9 cellular contexts compared by ENCODE assay signal in genomic region chr13:94674609-94675348, GRCh38. TPM values are rescaled to one million over a fixed set of nuclear protein-coding genes. Genes with fewer than 3 reads are reported as not detected.
DNase-seq lines count a peak whose midpoint lies in the region; ATAC-seq and TF ChIP-seq lines count a peak whose summit lies in the region.
"Had no signal": no experiment of that assay in that cellular context is flagged by ENCODE, and none has a peak within 500 bp of the region (broad histone marks: within the 10 kb centered on the region; RNA-seq: fewer than 3 reads in every experiment).

No MANE protein-coding gene starts in this region.

- H3K27me3 ChIP-seq in CD8-positive, alpha-beta memory T cell (ENCODE audit: insufficient read depth, low read length, poor library complexity, severe bottlenecking): peaks cover 4% of the 10 kb centered on the region
- H3K27me3 ChIP-seq in IMR-90 (ENCODE audit: control insufficient read depth, insufficient read depth, low read length) (peaks cover 16% of the 10 kb centered on the region), adipocyte (replicated peaks; ENCODE audit: control insufficient read depth, insufficient read depth, low read length) (peaks cover 31% of the 10 kb centered on the region)

- peak; percentile 50 for TF ChIP-seq CTCF in IMR-90 (conservative IDR thresholded peaks at IDR 0.05; ENCODE audit: low read depth, low read length)
- TF ChIP-seq CTCF in RWPE1 (conservative IDR thresholded peaks at IDR 0.05; ENCODE audit: low read depth): peak; percentile 66

- no peak overlapping the region for H3K56ac ChIP-seq in IMR-90 (ENCODE audit: extremely low read depth, insufficient read depth, low read length)

- H3K4me2 ChIP-seq in IMR-90 (ENCODE audit: low read depth, low read length): no peak overlapping the region

- no peaks in the 10 kb centered on the region for H3K4me1 Mint-ChIP-seq in CD8-positive, alpha-beta memory T cell

- H2BK20ac ChIP-seq in IMR-90 (ENCODE audit: low read depth, low read length): no peak overlapping the region

- H2AFZ ChIP-seq in IMR-90 (replicated peaks; ENCODE audit: low read length, poor library complexity): no peak overlapping the region

- H2BK15ac ChIP-seq in IMR-90 (ENCODE audit: low read depth, low read length): no peak overlapping the region

- H3K27me3 Mint-ChIP-seq in CD8-positive, alpha-beta memory T cell: peaks cover 11 to 54% of the 10 kb centered on the region in 2 donors

- no peaks in the 10 kb centered on the region for H3K36me3 ChIP-seq in CD8-positive, alpha-beta memory T cell (ENCODE audit: insufficient read depth, low read length)
- H3K36me3 ChIP-seq in IMR-90 (ENCODE audit: control insufficient read depth, insufficient read depth, low read length): no peaks in the 10 kb centered on the region
- no peaks in the 10 kb centered on the region for H3K36me3 ChIP-seq in adipocyte (ENCODE audit: control insufficient read depth, insufficient read depth, low read length, severe bottlenecking)

- peak in 4 of 5 donors; percentile 2 to 48 (median 18) for DNase-seq in CD8-positive, alpha-beta memory T cell
- DNase-seq in GM19240 (ENCODE audit: insufficient read length, low spot score): peak; percentile 41
- DNase-seq in IMR-90: peak; percentile 30
- peak; percentile 48 for DNase-seq in RWPE1 (ENCODE audit: low spot score)
- DNase-seq in adipocyte (ENCODE audit: low read depth): peak; percentile 61
- peak; percentile 39 for DNase-seq in iris pigment epithelial cell (ENCODE audit: low read depth)
- peak in 2 of 3 donors; percentile 8 to 29 for DNase-seq in stimulated activated CD4-positive, alpha-beta T cell treated with anti-CD3 and anti-CD28 coated beads, TNF-alpha, amount 100 ng/mL, for 1 hour (ENCODE audit: low read depth in 3 of 3, low spot score in 1 of 3)
- DNase-seq in cerebellum (ENCODE audit: low spot score): no peak

- ATAC-seq in IMR-90 (ENCODE audit: low read depth): no peak; the same call in 1 of the 2 replicates

- H2BK120ac ChIP-seq in IMR-90 (ENCODE audit: low read depth, low read length): no peak overlapping the region

- no peak overlapping the region for H3K4me3 ChIP-seq in CD8-positive, alpha-beta memory T cell (ENCODE audit: low read length)
- H3K4me3 ChIP-seq in IMR-90 (ENCODE audit: insufficient read depth, low read depth, low read length): no peak overlapping the region
- no peak overlapping the region for H3K4me3 ChIP-seq in adipocyte (ENCODE audit: low read length)

- no peaks in the 10 kb centered on the region for H3K9me3 ChIP-seq in CD8-positive, alpha-beta memory T cell (ENCODE audit: low read length)
- H3K9me3 ChIP-seq in IMR-90 (ENCODE audit: control insufficient read depth, insufficient read depth, low read length) (no peaks in the 10 kb centered on the region; the same call in 1 of the 2 replicates), adipocyte (ENCODE audit: control insufficient read depth, low read length) (no peaks in the 10 kb centered on the region)

- peak; percentile 46 for TF ChIP-seq RAD21 in IMR-90 (IDR thresholded peaks at IDR 0.05; ENCODE audit: low read length)

- TF ChIP-seq POLR2A in IMR-90 (IDR thresholded peaks at IDR 0.05; ENCODE audit: low read depth, low read length): no peak

- H3K4me1 ChIP-seq in CD8-positive, alpha-beta memory T cell (ENCODE audit: insufficient read depth, low read length): no peaks in the 10 kb centered on the region
- H3K4me1 ChIP-seq in IMR-90 (ENCODE audit: control insufficient read depth, insufficient read depth, low read length): no peaks in the 10 kb centered on the region
- H3K4me1 ChIP-seq in adipocyte (ENCODE audit: control insufficient read depth, insufficient read depth, low read length): no peaks in the 10 kb centered on the region

- no peaks in the 10 kb centered on the region for H3K9me3 Mint-ChIP-seq in CD8-positive, alpha-beta memory T cell

- CTCF ChIA-PET in CD8-positive, alpha-beta memory T cell (lab: Charles Lee): interaction anchor here (0.8 kb wide), 1 partner anchor 9 kb away, joined by 3 read pairs; no protein-coding TSS in a partner anchor
- CTCF ChIA-PET in IMR-90 (lab: Yijun Ruan, JAX) (interaction anchor here (0.7 to 1.9 kb wide), 4 partner anchors 9 to 809 kb away, joined by 3 to 7 read pairs (median 4); no protein-coding TSS in a partner anchor), RWPE1 (lab: Yijun Ruan, JAX) (interaction anchor here (0.9 to 1.2 kb wide), 2 partner anchors 8 to 14 kb away, joined by 3 read pairs; no protein-coding TSS in a partner anchor)

- H3K9ac ChIP-seq in IMR-90 (ENCODE audit: low read depth, low read length) (no peak overlapping the region), adipocyte (ENCODE audit: low read length) (no peak overlapping the region)

- dilution Hi-C loops in IMR-90 (cut with HindIII; ENCODE audit: low sequenced_read_pairs, unreplicated experiment): no loop called here

- POLR2A ChIA-PET in CD8-positive, alpha-beta memory T cell (lab: Charles Lee): no interaction called here
- POLR2A ChIA-PET in IMR-90 (lab: Charles Lee; ENCODE audit: unreplicated experiment): no interaction called here
- POLR2A ChIA-PET in RWPE1 (lab: Yijun Ruan, JAX; ENCODE audit: low non-redundant PET): no interaction called here

- no peak overlapping the region for H3K14ac ChIP-seq in IMR-90 (replicated peaks; ENCODE audit: low read depth, low read length)

- no peak overlapping the region for H2BK5ac ChIP-seq in IMR-90 (ENCODE audit: low read depth, low read length, poor library complexity, severe bottlenecking)

- no peak overlapping the region for H2AK5ac ChIP-seq in IMR-90 (ENCODE audit: low read depth, low read length)

- H4K91ac ChIP-seq in IMR-90 (ENCODE audit: insufficient read depth, low read depth, low read length): no peak overlapping the region

- no peak overlapping the region for H4K5ac ChIP-seq in IMR-90 (ENCODE audit: low read depth, low read length)

- 0% methylated on average over 1 of the region's 5 CpGs; no CpG with 5 or more reads in 1 of the 2 experiments for WGBS in IMR-90 (ENCODE audit: extremely low coverage in 2 of 2, insufficient read length in 1 of 2), 2 experiments

- no peak overlapping the region for H4K8ac ChIP-seq in IMR-90 (ENCODE audit: low read depth in 2 of 2, low read length in 2 of 2)

- intact Hi-C loops in IMR-90 (cut with micrococcal nuclease): loop anchor here (1.0 to 5.0 kb wide), 2 partner anchors 728 to 804 kb away; no protein-coding TSS in a partner anchor

- in situ Hi-C loops in IMR-90 (cut with MboI; ENCODE audit: low sequenced_read_pairs): loop anchor here (25.0 kb wide), 1 partner anchor 738 kb away; no protein-coding TSS in a partner anchor

- H3K4me3 Mint-ChIP-seq in CD8-positive, alpha-beta memory T cell: no peak overlapping the region

- no peak overlapping the region for H2AK9ac ChIP-seq in IMR-90 (replicated peaks; ENCODE audit: low read depth, low read length, poor library complexity)

- H4K20me1 ChIP-seq in IMR-90 (ENCODE audit: insufficient read depth, low read length): no peaks in the 10 kb centered on the region

- H3K36me3 Mint-ChIP-seq in CD8-positive, alpha-beta memory T cell: no peaks in the 10 kb centered on the region

- H3K4ac ChIP-seq in IMR-90 (ENCODE audit: low read depth, low read length): no peak overlapping the region

- H3K9me1 ChIP-seq in IMR-90 (ENCODE audit: insufficient read depth, low read length): no peaks in the 10 kb centered on the region

- H3K18ac ChIP-seq in IMR-90 (ENCODE audit: low read depth, low read length): no peak overlapping the region

- H3K27ac Mint-ChIP-seq in CD8-positive, alpha-beta memory T cell: no peak overlapping the region

- no peak overlapping the region for H3K27ac ChIP-seq in CD8-positive, alpha-beta memory T cell (ENCODE audit: low read depth, low read length)
- H3K27ac ChIP-seq in IMR-90 (ENCODE audit: insufficient read depth, low read length) (no peak overlapping the region), RWPE1 (no peak overlapping the region)

- BruUV-seq in IMR-90 (replicated peaks; lab: Mats Ljungman, UMichigan): no TSS peak

- no peak overlapping the region for H3K23ac ChIP-seq in IMR-90 (ENCODE audit: low read depth, low read length)

- H3K79me1 ChIP-seq in IMR-90 (ENCODE audit: low read depth in 1 of 2, low read length in 2 of 2): no peaks in the 10 kb centered on the region

TF ChIP-seq in IMR-90, 13 proteins besides CTCF, POLR2A, EP300 and RAD21:
- TF ChIP-seq SMC3 (IDR thresholded peaks at IDR 0.05; ENCODE audit: low read depth, low read length) (peak; percentile 27; the same call in 1 of the 2 replicates), NFE2L2 (IDR thresholded peaks at IDR 0.05; ENCODE audit: low read depth, low read length) (no peak), RFX5 (IDR thresholded peaks at IDR 0.05; ENCODE audit: low read depth, low read length) (no peak), CEBPB (IDR thresholded peaks at IDR 0.05; ENCODE audit: low read depth, low read length) (no peak), MAFK (IDR thresholded peaks at IDR 0.05; ENCODE audit: low read depth, low read length) (peak; percentile 51; the same call in 1 of the 2 replicates), MXI1 (IDR thresholded peaks at IDR 0.05; ENCODE audit: borderline replicate concordance, low read depth, low read length) (no peak)

RNA-seq across cellular contexts. Expression of gene SOX21, which starts 37.6 kb away (rescaled TPM):
- not detected for total RNA-seq in CD8-positive, alpha-beta memory T cell
- polyA plus RNA-seq in CD8-positive, alpha-beta memory T cell: not detected
- not detected in 2 replicates for total RNA-seq in IMR-90 (2012; rRNA removed)
- not detected in 2 replicates for polyA plus RNA-seq in IMR-90 (2012; rRNA removed)
- not detected in 2 replicates for polyA plus RNA-seq in IMR-90 (2012; cell fraction: cytosol; rRNA removed)
- polyA plus RNA-seq in IMR-90 (2012; cell fraction: nucleus; rRNA removed; ENCODE audit: low replicate concordance): not detected in 2 replicates
- 2.6 TPM for total RNA-seq in cerebellum
- total RNA-seq: activated CD8-positive, alpha-beta memory T cell treated with anti-CD3 and anti-CD28 coated beads for 36 hours had no signal
